Comparison of ENCODE assay signal across 1 cellular context in the genomic region with DNA sequence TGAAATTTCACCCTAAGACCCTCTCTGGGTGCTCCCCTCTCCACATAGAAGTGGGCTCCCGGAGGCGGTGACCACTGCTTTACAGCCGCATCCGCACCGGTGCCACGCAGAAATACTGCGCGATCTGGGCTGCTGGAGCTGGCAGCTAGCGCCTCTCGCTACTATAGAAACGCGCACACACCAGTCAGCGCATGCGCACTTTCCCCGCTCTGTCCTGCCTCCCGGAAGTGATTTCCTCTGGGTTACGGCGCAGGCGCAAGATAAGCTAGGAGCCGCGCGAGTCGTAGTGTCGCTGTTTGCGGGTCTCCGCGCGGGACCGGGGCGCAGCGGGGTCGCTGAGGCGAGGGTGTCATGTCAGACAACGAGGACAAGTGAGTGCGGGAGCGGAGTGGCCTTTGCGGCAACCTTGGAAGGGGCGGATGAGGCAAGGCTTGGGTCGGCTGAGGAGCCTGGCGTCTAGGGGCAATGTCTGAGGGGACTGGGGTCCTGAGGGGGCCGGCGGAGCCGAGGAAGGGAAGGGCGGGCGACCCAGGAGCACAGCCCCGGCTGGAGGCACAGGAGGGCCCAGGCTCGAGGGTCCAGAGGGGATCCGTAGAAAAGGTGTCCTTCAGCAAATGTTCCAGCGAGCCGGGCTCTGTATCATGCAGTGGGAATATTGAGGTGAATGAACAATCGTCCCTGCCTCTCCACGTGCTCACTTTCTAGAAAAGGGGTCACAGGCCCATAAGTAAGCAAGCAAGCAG.
TF ChIP-seq lines count a peak whose summit lies in the region.

A gene (minus strand): TSS at position 165 of the 743 bp plus-strand sequence. CDS start 452 bp downstream, outside the sequence.
A gene (plus strand): TSS at position 263 of the 743 bp plus-strand sequence. CDS start 89 bp downstream, at position 352.

TF ChIP-seq in HepG2, 621 proteins besides CTCF, POLR2A, EP300 and RAD21 (continued from another document and continues in another):
- TF ChIP-seq, protein P1, sequence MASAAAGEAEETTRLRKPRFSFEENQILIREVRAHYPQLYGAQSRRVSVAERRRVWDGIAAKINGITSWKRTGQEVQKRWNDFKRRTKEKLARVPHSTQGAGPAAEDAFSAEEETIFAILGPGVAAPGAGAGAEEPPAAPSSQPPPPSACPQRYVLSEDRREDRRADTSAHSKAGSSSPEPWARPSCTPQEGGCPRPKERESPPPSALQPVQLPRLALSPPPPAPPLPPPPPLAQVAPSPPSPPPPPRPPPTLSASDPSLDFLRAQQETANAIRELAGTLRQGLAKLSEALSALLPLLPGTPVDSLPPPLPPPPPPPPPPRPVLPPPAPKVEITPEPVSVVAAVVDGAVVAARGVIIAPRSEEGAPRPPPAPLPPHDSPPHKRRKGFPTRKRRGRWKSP (CRISPR knock-in tag; IDR thresholded peaks at IDR 0.05) = peak; percentile 73; the same call in 1 of the 2 replicates
- TF ChIP-seq SMAD9 (CRISPR knock-in tag; IDR thresholded peaks at IDR 0.05) (0 out of 2 replicates have a peak, but pooled peaks have one; percentile 77), TEAD2 (CRISPR knock-in tag; IDR thresholded peaks at IDR 0.05) (no peak), TRIM24 (CRISPR knock-in tag; IDR thresholded peaks at IDR 0.05) (no peak), HDAC2 (CRISPR knock-in tag; IDR thresholded peaks at IDR 0.05) (peak; percentile 66), YEATS2 (CRISPR knock-in tag; IDR thresholded peaks at IDR 0.05; ENCODE audit: borderline replicate concordance) (peak; percentile 69; the same call in 1 of the 2 replicates), FOXO1 (CRISPR knock-in tag; IDR thresholded peaks at IDR 0.05) (no peak), ZFP41 (CRISPR knock-in tag; IDR thresholded peaks at IDR 0.05; ENCODE audit: borderline replicate concordance) (no peak), ZNF335 (CRISPR knock-in tag; IDR thresholded peaks at IDR 0.05) (peak; percentile 59; the same call in 1 of the 2 replicates), KAT7 (CRISPR knock-in tag; IDR thresholded peaks at IDR 0.05; ENCODE audit: borderline replicate concordance) (peak; percentile 61; the same call in 1 of the 2 replicates), ZFX (CRISPR knock-in tag; IDR thresholded peaks at IDR 0.05; ENCODE audit: low read depth) (peak; percentile 62), ZNF792 (CRISPR knock-in tag; IDR thresholded peaks at IDR 0.05) (no peak), ATRX (CRISPR knock-in tag; IDR thresholded peaks at IDR 0.05; ENCODE audit: borderline replicate concordance) (no peak), ZNF530 (CRISPR knock-in tag; IDR thresholded peaks at IDR 0.05; ENCODE audit: low read depth) (no peak), ZFP90 (CRISPR knock-in tag; IDR thresholded peaks at IDR 0.05; ENCODE audit: borderline replicate concordance) (no peak), PHF5A (CRISPR knock-in tag; IDR thresholded peaks at IDR 0.05; ENCODE audit: low read depth, unreplicated experiment) (peak; percentile 57), ZBTB7A (CRISPR knock-in tag; IDR thresholded peaks at IDR 0.05) (no peak), NAIF1 (CRISPR knock-in tag; IDR thresholded peaks at IDR 0.05; ENCODE audit: borderline replicate concordance) (peak; percentile 93), RBM39 (IDR thresholded peaks at IDR 0.05; ENCODE audit: low read depth, low read length, poor library complexity, severe bottlenecking) (peak; percentile 80), ZNF557 (CRISPR knock-in tag; IDR thresholded peaks at IDR 0.05) (no peak), PAX8 (CRISPR knock-in tag; IDR thresholded peaks at IDR 0.05; ENCODE audit: borderline replicate concordance) (no peak), RFX3 (CRISPR knock-in tag; IDR thresholded peaks at IDR 0.05) (peak; percentile 77), KMT2B (CRISPR knock-in tag; IDR thresholded peaks at IDR 0.05) (peak; percentile 84), ZNF670 (CRISPR knock-in tag; IDR thresholded peaks at IDR 0.05; ENCODE audit: borderline replicate concordance) (no peak), ZBTB3 (CRISPR knock-in tag; IDR thresholded peaks at IDR 0.05; ENCODE audit: borderline replicate concordance, low read depth) (no peak), TOPORS (CRISPR knock-in tag; IDR thresholded peaks at IDR 0.05) (no peak), ZNF746 (CRISPR knock-in tag; IDR thresholded peaks at IDR 0.05) (no peak), MZF1 (CRISPR knock-in tag; IDR thresholded peaks at IDR 0.05; ENCODE audit: borderline replicate concordance) (no peak), ZNF331 (CRISPR knock-in tag; IDR thresholded peaks at IDR 0.05) (peak; percentile 35; the same call in 1 of the 2 replicates), ZNF737 (CRISPR knock-in tag; IDR thresholded peaks at IDR 0.05; ENCODE audit: borderline replicate concordance) (no peak), NFKB2 (CRISPR knock-in tag; IDR thresholded peaks at IDR 0.05; ENCODE audit: borderline replicate concordance) (peak; percentile 43; the same call in 1 of the 2 replicates), ZNF460 (CRISPR knock-in tag; IDR thresholded peaks at IDR 0.05; ENCODE audit: borderline replicate concordance) (no peak), ZNF232 (CRISPR knock-in tag; IDR thresholded peaks at IDR 0.05; ENCODE audit: borderline replicate concordance) (no peak), ZNF644 (CRISPR knock-in tag; IDR thresholded peaks at IDR 0.05; ENCODE audit: low read depth) (no peak), SIX4 (CRISPR knock-in tag; IDR thresholded peaks at IDR 0.05) (no peak), WIZ (CRISPR knock-in tag; IDR thresholded peaks at IDR 0.05) (no peak), U2AF2 (IDR thresholded peaks at IDR 0.05; ENCODE audit: low read depth, low read length) (no peak), RARG (CRISPR knock-in tag; IDR thresholded peaks at IDR 0.05; ENCODE audit: low read depth) (no peak), PRPF4 (IDR thresholded peaks at IDR 0.05; ENCODE audit: low read depth, low read length, poor library complexity, severe bottlenecking) (no peak)
- TF ChIP-seq, protein P2, sequence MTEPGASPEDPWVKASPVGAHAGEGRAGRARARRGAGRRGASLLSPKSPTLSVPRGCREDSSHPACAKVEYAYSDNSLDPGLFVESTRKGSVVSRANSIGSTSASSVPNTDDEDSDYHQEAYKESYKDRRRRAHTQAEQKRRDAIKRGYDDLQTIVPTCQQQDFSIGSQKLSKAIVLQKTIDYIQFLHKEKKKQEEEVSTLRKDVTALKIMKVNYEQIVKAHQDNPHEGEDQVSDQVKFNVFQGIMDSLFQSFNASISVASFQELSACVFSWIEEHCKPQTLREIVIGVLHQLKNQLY (CRISPR knock-in tag; IDR thresholded peaks at IDR 0.05) = no peak; the same call in 1 of the 2 replicates
- TF ChIP-seq, protein P3, sequence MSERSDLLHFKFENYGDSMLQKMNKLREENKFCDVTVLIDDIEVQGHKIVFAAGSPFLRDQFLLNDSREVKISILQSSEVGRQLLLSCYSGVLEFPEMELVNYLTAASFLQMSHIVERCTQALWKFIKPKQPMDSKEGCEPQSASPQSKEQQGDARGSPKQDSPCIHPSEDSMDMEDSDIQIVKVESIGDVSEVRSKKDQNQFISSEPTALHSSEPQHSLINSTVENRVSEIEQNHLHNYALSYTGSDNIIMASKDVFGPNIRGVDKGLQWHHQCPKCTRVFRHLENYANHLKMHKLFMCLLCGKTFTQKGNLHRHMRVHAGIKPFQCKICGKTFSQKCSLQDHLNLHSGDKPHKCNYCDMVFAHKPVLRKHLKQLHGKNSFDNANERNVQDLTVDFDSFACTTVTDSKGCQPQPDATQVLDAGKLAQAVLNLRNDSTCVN (CRISPR knock-in tag; IDR thresholded peaks at IDR 0.05; ENCODE audit: borderline replicate concordance) = peak; percentile 60; the same call in 1 of the 2 replicates
- TF ChIP-seq, protein P4, sequence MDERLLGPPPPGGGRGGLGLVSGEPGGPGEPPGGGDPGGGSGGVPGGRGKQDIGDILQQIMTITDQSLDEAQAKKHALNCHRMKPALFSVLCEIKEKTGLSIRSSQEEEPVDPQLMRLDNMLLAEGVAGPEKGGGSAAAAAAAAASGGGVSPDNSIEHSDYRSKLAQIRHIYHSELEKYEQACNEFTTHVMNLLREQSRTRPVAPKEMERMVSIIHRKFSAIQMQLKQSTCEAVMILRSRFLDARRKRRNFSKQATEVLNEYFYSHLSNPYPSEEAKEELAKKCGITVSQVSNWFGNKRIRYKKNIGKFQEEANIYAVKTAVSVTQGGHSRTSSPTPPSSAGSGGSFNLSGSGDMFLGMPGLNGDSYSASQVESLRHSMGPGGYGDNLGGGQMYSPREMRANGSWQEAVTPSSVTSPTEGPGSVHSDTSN (CRISPR knock-in tag; IDR thresholded peaks at IDR 0.05) = no peak
- TF ChIP-seq, protein P5, sequence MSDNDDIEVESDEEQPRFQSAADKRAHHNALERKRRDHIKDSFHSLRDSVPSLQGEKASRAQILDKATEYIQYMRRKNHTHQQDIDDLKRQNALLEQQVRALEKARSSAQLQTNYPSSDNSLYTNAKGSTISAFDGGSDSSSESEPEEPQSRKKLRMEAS (IDR thresholded peaks at IDR 0.05) = peak; percentile 49
- TF ChIP-seq, protein P6, sequence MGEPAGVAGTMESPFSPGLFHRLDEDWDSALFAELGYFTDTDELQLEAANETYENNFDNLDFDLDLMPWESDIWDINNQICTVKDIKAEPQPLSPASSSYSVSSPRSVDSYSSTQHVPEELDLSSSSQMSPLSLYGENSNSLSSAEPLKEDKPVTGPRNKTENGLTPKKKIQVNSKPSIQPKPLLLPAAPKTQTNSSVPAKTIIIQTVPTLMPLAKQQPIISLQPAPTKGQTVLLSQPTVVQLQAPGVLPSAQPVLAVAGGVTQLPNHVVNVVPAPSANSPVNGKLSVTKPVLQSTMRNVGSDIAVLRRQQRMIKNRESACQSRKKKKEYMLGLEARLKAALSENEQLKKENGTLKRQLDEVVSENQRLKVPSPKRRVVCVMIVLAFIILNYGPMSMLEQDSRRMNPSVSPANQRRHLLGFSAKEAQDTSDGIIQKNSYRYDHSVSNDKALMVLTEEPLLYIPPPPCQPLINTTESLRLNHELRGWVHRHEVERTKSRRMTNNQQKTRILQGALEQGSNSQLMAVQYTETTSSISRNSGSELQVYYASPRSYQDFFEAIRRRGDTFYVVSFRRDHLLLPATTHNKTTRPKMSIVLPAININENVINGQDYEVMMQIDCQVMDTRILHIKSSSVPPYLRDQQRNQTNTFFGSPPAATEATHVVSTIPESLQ (CRISPR knock-in tag; conservative IDR thresholded peaks at IDR 0.05) = peak; percentile 52; the same call in 1 of the 2 replicates
- TF ChIP-seq, protein P7, sequence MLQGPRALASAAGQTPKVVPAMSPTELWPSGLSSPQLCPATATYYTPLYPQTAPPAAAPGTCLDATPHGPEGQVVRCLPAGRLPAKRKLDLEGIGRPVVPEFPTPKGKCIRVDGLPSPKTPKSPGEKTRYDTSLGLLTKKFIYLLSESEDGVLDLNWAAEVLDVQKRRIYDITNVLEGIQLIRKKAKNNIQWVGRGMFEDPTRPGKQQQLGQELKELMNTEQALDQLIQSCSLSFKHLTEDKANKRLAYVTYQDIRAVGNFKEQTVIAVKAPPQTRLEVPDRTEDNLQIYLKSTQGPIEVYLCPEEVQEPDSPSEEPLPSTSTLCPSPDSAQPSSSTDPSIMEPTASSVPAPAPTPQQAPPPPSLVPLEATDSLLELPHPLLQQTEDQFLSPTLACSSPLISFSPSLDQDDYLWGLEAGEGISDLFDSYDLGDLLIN (CRISPR knock-in tag; IDR thresholded peaks at IDR 0.05; ENCODE audit: borderline replicate concordance) = peak; percentile 74; the same call in 1 of the 2 replicates
- TF ChIP-seq, protein P8, sequence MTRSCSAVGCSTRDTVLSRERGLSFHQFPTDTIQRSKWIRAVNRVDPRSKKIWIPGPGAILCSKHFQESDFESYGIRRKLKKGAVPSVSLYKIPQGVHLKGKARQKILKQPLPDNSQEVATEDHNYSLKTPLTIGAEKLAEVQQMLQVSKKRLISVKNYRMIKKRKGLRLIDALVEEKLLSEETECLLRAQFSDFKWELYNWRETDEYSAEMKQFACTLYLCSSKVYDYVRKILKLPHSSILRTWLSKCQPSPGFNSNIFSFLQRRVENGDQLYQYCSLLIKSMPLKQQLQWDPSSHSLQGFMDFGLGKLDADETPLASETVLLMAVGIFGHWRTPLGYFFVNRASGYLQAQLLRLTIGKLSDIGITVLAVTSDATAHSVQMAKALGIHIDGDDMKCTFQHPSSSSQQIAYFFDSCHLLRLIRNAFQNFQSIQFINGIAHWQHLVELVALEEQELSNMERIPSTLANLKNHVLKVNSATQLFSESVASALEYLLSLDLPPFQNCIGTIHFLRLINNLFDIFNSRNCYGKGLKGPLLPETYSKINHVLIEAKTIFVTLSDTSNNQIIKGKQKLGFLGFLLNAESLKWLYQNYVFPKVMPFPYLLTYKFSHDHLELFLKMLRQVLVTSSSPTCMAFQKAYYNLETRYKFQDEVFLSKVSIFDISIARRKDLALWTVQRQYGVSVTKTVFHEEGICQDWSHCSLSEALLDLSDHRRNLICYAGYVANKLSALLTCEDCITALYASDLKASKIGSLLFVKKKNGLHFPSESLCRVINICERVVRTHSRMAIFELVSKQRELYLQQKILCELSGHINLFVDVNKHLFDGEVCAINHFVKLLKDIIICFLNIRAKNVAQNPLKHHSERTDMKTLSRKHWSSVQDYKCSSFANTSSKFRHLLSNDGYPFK (CRISPR knock-in tag; IDR thresholded peaks at IDR 0.05; ENCODE audit: borderline replicate concordance) = peak; percentile 44; the same call in 1 of the 2 replicates
- TF ChIP-seq, protein P9, sequence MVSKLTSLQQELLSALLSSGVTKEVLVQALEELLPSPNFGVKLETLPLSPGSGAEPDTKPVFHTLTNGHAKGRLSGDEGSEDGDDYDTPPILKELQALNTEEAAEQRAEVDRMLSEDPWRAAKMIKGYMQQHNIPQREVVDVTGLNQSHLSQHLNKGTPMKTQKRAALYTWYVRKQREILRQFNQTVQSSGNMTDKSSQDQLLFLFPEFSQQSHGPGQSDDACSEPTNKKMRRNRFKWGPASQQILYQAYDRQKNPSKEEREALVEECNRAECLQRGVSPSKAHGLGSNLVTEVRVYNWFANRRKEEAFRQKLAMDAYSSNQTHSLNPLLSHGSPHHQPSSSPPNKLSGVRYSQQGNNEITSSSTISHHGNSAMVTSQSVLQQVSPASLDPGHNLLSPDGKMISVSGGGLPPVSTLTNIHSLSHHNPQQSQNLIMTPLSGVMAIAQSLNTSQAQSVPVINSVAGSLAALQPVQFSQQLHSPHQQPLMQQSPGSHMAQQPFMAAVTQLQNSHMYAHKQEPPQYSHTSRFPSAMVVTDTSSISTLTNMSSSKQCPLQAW (CRISPR knock-in tag; IDR thresholded peaks at IDR 0.05) = peak; percentile 90
- TF ChIP-seq, protein P10, sequence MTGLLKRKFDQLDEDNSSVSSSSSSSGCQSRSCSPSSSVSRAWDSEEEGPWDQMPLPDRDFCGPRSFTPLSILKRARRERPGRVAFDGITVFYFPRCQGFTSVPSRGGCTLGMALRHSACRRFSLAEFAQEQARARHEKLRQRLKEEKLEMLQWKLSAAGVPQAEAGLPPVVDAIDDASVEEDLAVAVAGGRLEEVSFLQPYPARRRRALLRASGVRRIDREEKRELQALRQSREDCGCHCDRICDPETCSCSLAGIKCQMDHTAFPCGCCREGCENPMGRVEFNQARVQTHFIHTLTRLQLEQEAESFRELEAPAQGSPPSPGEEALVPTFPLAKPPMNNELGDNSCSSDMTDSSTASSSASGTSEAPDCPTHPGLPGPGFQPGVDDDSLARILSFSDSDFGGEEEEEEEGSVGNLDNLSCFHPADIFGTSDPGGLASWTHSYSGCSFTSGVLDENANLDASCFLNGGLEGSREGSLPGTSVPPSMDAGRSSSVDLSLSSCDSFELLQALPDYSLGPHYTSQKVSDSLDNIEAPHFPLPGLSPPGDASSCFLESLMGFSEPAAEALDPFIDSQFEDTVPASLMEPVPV (CRISPR knock-in tag; IDR thresholded peaks at IDR 0.05) = 0 out of 2 replicates have a peak, but pooled peaks have one; percentile 25
- TF ChIP-seq, protein P11, sequence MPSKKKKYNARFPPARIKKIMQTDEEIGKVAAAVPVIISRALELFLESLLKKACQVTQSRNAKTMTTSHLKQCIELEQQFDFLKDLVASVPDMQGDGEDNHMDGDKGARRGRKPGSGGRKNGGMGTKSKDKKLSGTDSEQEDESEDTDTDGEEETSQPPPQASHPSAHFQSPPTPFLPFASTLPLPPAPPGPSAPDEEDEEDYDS (CRISPR knock-in tag; IDR thresholded peaks at IDR 0.05) = peak; percentile 60
